ENCODE assay signal across 8 cellular contexts in the genomic region with DNA sequence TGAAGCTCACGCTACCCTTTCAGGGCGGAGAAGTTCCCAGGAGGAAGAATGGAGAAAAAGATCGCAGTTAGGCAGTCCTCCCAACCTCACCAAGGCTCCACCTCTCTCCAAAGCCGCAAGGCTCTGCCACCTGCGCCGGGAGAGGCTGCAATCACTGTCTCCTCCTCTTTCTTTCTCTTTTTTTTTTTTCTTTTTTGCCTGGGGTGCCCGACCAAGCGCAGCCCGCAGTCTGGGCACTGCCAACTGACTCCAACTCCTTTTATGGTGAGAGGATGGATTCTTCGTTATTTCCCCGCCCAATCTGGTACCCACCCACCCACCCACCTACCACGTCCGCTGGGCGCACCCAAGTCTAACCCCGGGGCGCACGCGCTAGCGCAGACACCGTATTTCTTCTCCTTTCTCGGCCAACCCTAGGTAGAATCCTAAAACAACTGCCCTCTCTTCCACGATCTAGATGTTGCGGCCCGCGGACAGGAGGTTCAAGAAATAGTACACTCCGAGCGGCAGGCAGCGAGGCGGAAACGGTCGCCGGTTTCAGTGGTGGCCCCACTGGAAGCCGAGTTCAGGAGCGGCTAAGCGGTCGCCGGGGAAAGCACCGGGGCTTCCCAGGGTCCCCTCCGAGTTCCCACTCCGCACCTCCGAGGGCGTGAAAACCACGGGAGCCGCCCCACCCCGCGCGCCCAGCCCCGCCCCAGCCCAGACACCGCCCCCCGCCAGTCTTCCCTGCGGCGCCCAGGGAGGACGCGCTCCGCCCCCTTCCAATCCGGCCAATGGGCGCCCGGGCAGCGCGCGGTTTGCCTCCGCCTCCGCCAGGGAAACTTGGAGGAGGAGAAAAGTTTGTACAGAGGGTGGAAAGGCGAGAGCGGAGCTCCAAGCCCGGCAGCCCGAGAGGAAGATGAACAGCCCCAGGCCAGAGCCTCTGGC. TPM values are rescaled to one million over a fixed set of nuclear protein-coding genes. Genes with fewer than 3 reads are reported as not detected.
DNase-seq lines count a peak whose midpoint lies in the region; ATAC-seq and TF ChIP-seq lines count a peak whose summit lies in the region.

Gene PTGER4 (plus strand): TSS at position 845 of the 927 bp plus-strand sequence. CDS start 1,079 bp downstream, outside the sequence.

- no peaks in the 10 kb centered on the region for H3K9me2 ChIP-seq in neural cell (ENCODE audit: insufficient read depth, low read length)

- no peak for TF ChIP-seq CTCF in neural cell (IDR thresholded peaks at IDR 0.05; ENCODE audit: poor library complexity, severe bottlenecking)

- no peaks in the 10 kb centered on the region for H3F3A ChIP-seq in neural cell (ENCODE audit: insufficient read depth, low read length, poor library complexity, severe bottlenecking)

- no peaks in the 10 kb centered on the region for H4K20me1 ChIP-seq in neural cell (ENCODE audit: insufficient read depth)

- H3K4me1 Mint-ChIP-seq in stimulated activated naive CD8-positive, alpha-beta T cell treated with anti-CD3 and anti-CD28 coated beads, Interleukin-15, amount 100 ng/mL, for 72 hours = peaks cover 45% of the 10 kb centered on the region

- H3K4me3 ChIP-seq in Jurkat, Clone E6-1 (ENCODE audit: low read length) = peak within 1 kb of the TSS; percentile 87
- peak within 1 kb of the TSS; percentile 74 for H3K4me3 ChIP-seq in neural cell (ENCODE audit: low read length)

- H3K4me2 ChIP-seq in neural cell (ENCODE audit: low read length) = peak within 1 kb of the TSS; percentile 91

- no peak within 1 kb of the TSS for H3K27ac ChIP-seq in neural cell (ENCODE audit: low read length)

- peaks cover 54% of the 10 kb centered on the region for H3K27me3 ChIP-seq in neural cell (ENCODE audit: insufficient read depth, low read depth, low read length)

- no peaks in the 10 kb centered on the region for H3K36me3 ChIP-seq in neural cell (ENCODE audit: insufficient read depth, low read length)

- peak; percentile 71 for ATAC-seq in GM21717 (IDR thresholded peaks at IDR 0.05; ENCODE audit: unreplicated experiment)
- peak; percentile 79 for ATAC-seq in stimulated activated naive CD8-positive, alpha-beta T cell treated with anti-CD3 and anti-CD28 coated beads, Interleukin-15, amount 100 ng/mL, for 72 hours

- H3K4me3 Mint-ChIP-seq in stimulated activated naive CD8-positive, alpha-beta T cell treated with anti-CD3 and anti-CD28 coated beads, Interleukin-15, amount 100 ng/mL, for 72 hours = peak within 1 kb of the TSS; percentile 92 to 94

- H3K27me3 Mint-ChIP-seq in stimulated activated naive CD8-positive, alpha-beta T cell treated with anti-CD3 and anti-CD28 coated beads, Interleukin-15, amount 100 ng/mL, for 72 hours = no peaks in the 10 kb centered on the region

- TF ChIP-seq EP300 in neural cell (conservative IDR thresholded peaks at IDR 0.05; ENCODE audit: poor library complexity, severe bottlenecking) = no peak

- no peak for TF ChIP-seq RAD21 in neural cell (conservative IDR thresholded peaks at IDR 0.05)

- peaks cover 5% of the 10 kb centered on the region for H3K9me3 ChIP-seq in neural cell (ENCODE audit: low read length)

- DNase-seq in DMS53 (lab: John Stamatoyannopoulos, UW) (peak; percentile 90), SHP77 treated with DMSO at 0.1 percent for 48 hours (lab: John Stamatoyannopoulos, UW) (peak; percentile 93), fibroblast of the conjunctiva (ENCODE audit: low read depth) (peak; percentile 78)
- peak; percentile 97 for DNase-seq in Jurkat, Clone E6-1 (ENCODE audit: low read depth, low spot score)
- peak; percentile 85 for DNase-seq in activated effector memory CD4-positive, alpha-beta T cell treated with Interleukin-2 at 50 U/mL for 16 hours
- DNase-seq in stimulated activated naive CD8-positive, alpha-beta T cell treated with anti-CD3 and anti-CD28 coated beads, Interleukin-15, amount 100 ng/mL, for 72 hours = peak; percentile 92 to 97

- no peaks in the 10 kb centered on the region for H3K79me2 ChIP-seq in neural cell (replicated peaks; ENCODE audit: insufficient read depth, low read length)

- peak within 1 kb of the TSS; percentile 96 to 98 for H3K27ac Mint-ChIP-seq in stimulated activated naive CD8-positive, alpha-beta T cell treated with anti-CD3 and anti-CD28 coated beads, Interleukin-15, amount 100 ng/mL, for 72 hours

- H3K9ac ChIP-seq in neural cell (ENCODE audit: low read length) = peak within 1 kb of the TSS; percentile 55

- H2AFZ ChIP-seq in neural cell (ENCODE audit: low read depth, low read length) = no peak within 1 kb of the TSS

- no peaks in the 10 kb centered on the region for H3K9me3 Mint-ChIP-seq in stimulated activated naive CD8-positive, alpha-beta T cell treated with anti-CD3 and anti-CD28 coated beads, Interleukin-15, amount 100 ng/mL, for 72 hours

TF ChIP-seq in neural cell, 6 proteins besides CTCF, POLR2A, EP300 and RAD21:
- TF ChIP-seq EZH2 (IDR thresholded peaks at IDR 0.05; ENCODE audit: borderline replicate concordance, insufficient read depth, low read length, poor library complexity, severe bottlenecking) (no peak), SMC3 (conservative IDR thresholded peaks at IDR 0.05; ENCODE audit: poor library complexity) (no peak), REST (IDR thresholded peaks at IDR 0.05; ENCODE audit: borderline replicate concordance) (no peak), MXI1 (conservative IDR thresholded peaks at IDR 0.05; ENCODE audit: poor library complexity, severe bottlenecking) (no peak), TAF1 (IDR thresholded peaks at IDR 0.05; ENCODE audit: low read depth) (no peak), POLR2AphosphoS5 (IDR thresholded peaks at IDR 0.05) (no peak)

RNA-seq across cellular contexts. Expression of gene PTGER4, which starts in this region (rescaled TPM):
- 22.7 TPM for polyA plus RNA-seq in Jurkat, Clone E6-1 (2012; ENCODE audit: insufficient read depth, insufficient read length)
- 6.2 and 12.0 TPM in 2 replicates for polyA plus RNA-seq in neural cell
- 12.7 and 13.9 TPM in 2 replicates for polyA minus RNA-seq in neural cell
